ENCODE assay signal across 11 cellular contexts in the genomic region with DNA sequence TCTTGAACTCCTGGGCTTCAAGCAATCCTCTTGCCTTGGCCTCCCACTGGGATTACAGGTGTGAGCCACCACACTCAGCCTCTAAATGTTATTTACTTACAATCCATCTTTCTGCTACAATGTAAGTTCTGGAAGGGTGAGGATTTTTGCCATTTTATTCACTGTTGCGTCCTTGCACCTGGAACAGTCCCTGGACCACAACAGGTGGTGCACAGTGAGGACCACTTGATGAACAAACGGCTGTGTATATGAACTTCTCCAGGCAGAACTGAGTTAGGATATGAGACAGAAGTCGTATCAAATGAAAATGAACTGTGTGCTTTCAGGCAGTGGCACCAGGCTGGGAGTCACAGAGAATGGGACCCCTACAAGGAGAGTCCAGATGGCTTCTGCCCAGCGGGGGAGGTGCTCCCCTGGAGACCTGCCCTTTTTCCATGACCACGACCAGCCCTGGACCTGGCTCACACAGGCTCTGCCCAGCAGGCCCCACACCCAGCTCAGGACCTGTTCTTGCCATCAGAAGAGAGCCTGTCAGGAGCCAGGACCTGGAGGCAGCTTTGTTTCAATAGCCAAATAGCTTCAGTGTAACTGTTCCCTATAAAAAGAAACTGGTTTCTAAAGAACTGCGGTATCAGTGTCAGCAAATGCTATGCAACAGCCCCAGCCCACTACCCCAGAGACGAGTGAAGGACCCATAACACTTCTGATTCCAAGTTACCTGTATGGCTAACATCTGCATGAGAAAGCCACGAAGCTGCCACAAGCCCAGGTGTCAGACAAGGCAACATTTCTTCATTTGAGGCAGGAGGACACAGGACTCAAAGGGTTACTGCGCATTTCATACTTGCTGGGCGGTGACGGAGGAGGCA.
DNase-seq lines count a peak whose midpoint lies in the region; ATAC-seq, FAIRE-seq and TF ChIP-seq lines count a peak whose summit lies in the region.
"Had no signal": no experiment of that assay in that cellular context is flagged by ENCODE, and none has a peak within 500 bp of the region (broad histone marks: within the 10 kb centered on the region; RNA-seq: fewer than 3 reads in every experiment).

No MANE protein-coding gene starts in this region.

- DNase-seq in stimulated activated naive CD8-positive, alpha-beta T cell treated with anti-CD3 and anti-CD28 coated beads, Interleukin-15, amount 100 ng/mL, for 72 hours: no peak
- DNase-seq in endothelial cell of umbilical vein (ENCODE audit: low read depth, low spot score) (no peak), myocyte (ENCODE audit: low read depth) (peak; percentile 37), HT-29 (ENCODE audit: low spot score) (no peak), GM19238 (ENCODE audit: insufficient read length, low spot score) (no peak)
- DNase-seq in stimulated activated CD4-positive, alpha-beta T cell treated with anti-CD3 and anti-CD28 coated beads, Interleukin-2, amount 100 ng/mL, for 24 hours: no peak
- DNase-seq in NK-92 treated with Interleukin-12 subunit alpha and Interleukin-12 subunit beta, amount 100 ng/mL, for 24 hours (lab: John Stamatoyannopoulos, UW): no peak
- DNase-seq: naive thymus-derived CD4-positive, alpha-beta T cell; stimulated activated CD4-positive, alpha-beta T cell treated with anti-CD3 and anti-CD28 coated beads, Interleukin-4, amount 100 ng/mL, for 1 hour had no signal

- no peak overlapping the region for H3K4me3 ChIP-seq in endothelial cell of umbilical vein (replicated peaks in 1 of 3; ENCODE audit: insufficient read depth in 1 of 3, low read depth in 1 of 3, low read length in 3 of 3)
- H3K4me3 ChIP-seq: uterus had no signal

- peaks cover 27% of the 10 kb centered on the region for H3K4me1 Mint-ChIP-seq in stimulated activated naive CD8-positive, alpha-beta T cell treated with anti-CD3 and anti-CD28 coated beads, Interleukin-15, Interleukin-2, amounts not matched to agents 100 ng/mL and 50 ng/mL, for 24 hours (ENCODE audit: low read depth)
- H3K4me1 Mint-ChIP-seq in stimulated activated naive CD8-positive, alpha-beta T cell treated with anti-CD3 and anti-CD28 coated beads, Interleukin-15, amount 100 ng/mL, for 72 hours: peaks cover 19% of the 10 kb centered on the region

- ATAC-seq in stimulated activated naive CD8-positive, alpha-beta T cell treated with anti-CD3 and anti-CD28 coated beads, Interleukin-15, amount 100 ng/mL, for 72 hours: no peak
- ATAC-seq: naive thymus-derived CD4-positive, alpha-beta T cell had no signal

- H3K27me3 ChIP-seq in endothelial cell of umbilical vein (ENCODE audit: control insufficient read depth in 2 of 2, insufficient read depth in 2 of 2, low read length in 2 of 2): no peaks in the 10 kb centered on the region
- H3K27me3 ChIP-seq: uterus had no signal

- no peaks in the 10 kb centered on the region for H3K9me3 ChIP-seq in endothelial cell of umbilical vein (replicated peaks; ENCODE audit: control insufficient read depth, insufficient read depth, low read length)
- H3K9me3 ChIP-seq: uterus had no signal

- H4K20me1 ChIP-seq in endothelial cell of umbilical vein (replicated peaks; ENCODE audit: control insufficient read depth, extremely low read depth, insufficient read depth, low read length): no peaks in the 10 kb centered on the region

- CTCF ChIA-PET in endothelial cell of umbilical vein (lab: Charles Lee): interaction anchor here (1.1 to 2.0 kb wide), 5 partner anchors 9 to 156 kb away, joined by 3 to 10 read pairs (median 7); no protein-coding TSS in a partner anchor

- no peaks in the 10 kb centered on the region for H3K36me3 Mint-ChIP-seq in stimulated activated naive CD8-positive, alpha-beta T cell treated with anti-CD3 and anti-CD28 coated beads, Interleukin-15, Interleukin-2, amounts not matched to agents 100 ng/mL and 50 ng/mL, for 24 hours (ENCODE audit: low read depth)
- H3K36me3 Mint-ChIP-seq: naive thymus-derived CD4-positive, alpha-beta T cell had no signal

- H3K4me1 ChIP-seq in endothelial cell of umbilical vein (ENCODE audit: control insufficient read depth, extremely low read depth, insufficient read depth, low read length): peaks cover 22% of the 10 kb centered on the region

- BruUV-seq in endothelial cell of umbilical vein (replicated peaks; lab: Mats Ljungman, UMichigan): no TSS peak

- no peak for TF ChIP-seq CTCF in endothelial cell of umbilical vein (IDR thresholded peaks at IDR 0.05; ENCODE audit: extremely low read depth in 1 of 2, insufficient read depth in 1 of 2, low read depth in 1 of 2, low read length in 2 of 2)

- no peak overlapping the region for H3K4me3 Mint-ChIP-seq in stimulated activated naive CD8-positive, alpha-beta T cell treated with anti-CD3 and anti-CD28 coated beads, Interleukin-15, Interleukin-2, amounts not matched to agents 100 ng/mL and 50 ng/mL, for 24 hours
- no peak overlapping the region for H3K4me3 Mint-ChIP-seq in stimulated activated naive CD8-positive, alpha-beta T cell treated with anti-CD3 and anti-CD28 coated beads, Interleukin-15, amount 100 ng/mL, for 72 hours

- no peak for TF ChIP-seq POLR2A in endothelial cell of umbilical vein (IDR thresholded peaks at IDR 0.05; ENCODE audit: low read depth, low read length)

- no peak overlapping the region for H3K4me2 ChIP-seq in endothelial cell of umbilical vein (ENCODE audit: insufficient read depth, low read length)

- no peaks in the 10 kb centered on the region for H3K27me3 Mint-ChIP-seq in stimulated activated naive CD8-positive, alpha-beta T cell treated with anti-CD3 and anti-CD28 coated beads, Interleukin-15, Interleukin-2, amounts not matched to agents 100 ng/mL and 50 ng/mL, for 24 hours
- H3K27me3 Mint-ChIP-seq in stimulated activated naive CD8-positive, alpha-beta T cell treated with anti-CD3 and anti-CD28 coated beads, Interleukin-15, amount 100 ng/mL, for 72 hours: no peaks in the 10 kb centered on the region
- H3K27me3 Mint-ChIP-seq: naive thymus-derived CD4-positive, alpha-beta T cell had no signal

- H3K9me1 ChIP-seq in endothelial cell of umbilical vein (replicated peaks; ENCODE audit: control insufficient read depth, extremely low read depth, insufficient read depth, low read length): no peaks in the 10 kb centered on the region

- intact Hi-C loops in endothelial cell of umbilical vein (cut with micrococcal nuclease): loop anchor here (5.0 kb wide), 1 partner anchor 43 kb away; no protein-coding TSS in a partner anchor

- POLR2A ChIA-PET in endothelial cell of umbilical vein (lab: Charles Lee): interaction anchor here (0.6 kb wide), 1 partner anchor 82 kb away, joined by 5 read pairs; no protein-coding TSS in a partner anchor

- H3K9ac ChIP-seq in endothelial cell of umbilical vein (replicated peaks; ENCODE audit: extremely low read depth, insufficient read depth, low read length): no peak overlapping the region

- dilution Hi-C loops in endothelial cell of umbilical vein (cut with MboI; ENCODE audit: extremely low pct_ligation_motif_present, low sequenced_read_pairs): no loop called here

- H3K79me2 ChIP-seq in endothelial cell of umbilical vein (ENCODE audit: control insufficient read depth, insufficient read depth, low read length): peaks cover 61% of the 10 kb centered on the region

- H3K9me3 Mint-ChIP-seq in stimulated activated naive CD8-positive, alpha-beta T cell treated with anti-CD3 and anti-CD28 coated beads, Interleukin-15, Interleukin-2, amounts not matched to agents 100 ng/mL and 50 ng/mL, for 24 hours: no peaks in the 10 kb centered on the region
- H3K9me3 Mint-ChIP-seq in stimulated activated naive CD8-positive, alpha-beta T cell treated with anti-CD3 and anti-CD28 coated beads, Interleukin-15, amount 100 ng/mL, for 72 hours: no peaks in the 10 kb centered on the region
- H3K9me3 Mint-ChIP-seq: naive thymus-derived CD4-positive, alpha-beta T cell had no signal

- H3K27ac ChIP-seq in endothelial cell of umbilical vein (ENCODE audit: insufficient read depth, low read depth, low read length): no peak overlapping the region

- H3K27ac Mint-ChIP-seq in stimulated activated naive CD8-positive, alpha-beta T cell treated with anti-CD3 and anti-CD28 coated beads, Interleukin-15, Interleukin-2, amounts not matched to agents 100 ng/mL and 50 ng/mL, for 24 hours: peak overlapping the region; percentile 32
- no peak overlapping the region for H3K27ac Mint-ChIP-seq in stimulated activated naive CD8-positive, alpha-beta T cell treated with anti-CD3 and anti-CD28 coated beads, Interleukin-15, amount 100 ng/mL, for 72 hours

- H2AFZ ChIP-seq in endothelial cell of umbilical vein (ENCODE audit: low read depth, low read length): no peak overlapping the region

- H3K36me3 ChIP-seq in endothelial cell of umbilical vein (ENCODE audit: control insufficient read depth in 2 of 2, extremely low read depth in 1 of 2, insufficient read depth in 2 of 2, low read length in 2 of 2): no peaks in the 10 kb centered on the region
- H3K36me3 ChIP-seq: uterus had no signal

- FAIRE-seq in endothelial cell of umbilical vein (lab: Jason Lieb, UNC): peak; percentile 46

TF ChIP-seq in endothelial cell of umbilical vein, 7 proteins besides CTCF, POLR2A, EP300 and RAD21:
- TF ChIP-seq POLR2AphosphoS5 (IDR thresholded peaks at IDR 0.05; ENCODE audit: insufficient read depth, low read depth, low read length): no peak
- TF ChIP-seq JUN (IDR thresholded peaks at IDR 0.05; ENCODE audit: borderline replicate concordance, insufficient read depth, insufficient read length, low read depth): no peak
- TF ChIP-seq FOS (IDR thresholded peaks at IDR 0.05; ENCODE audit: borderline replicate concordance, insufficient read depth, low read length): no peak
- no peak for TF ChIP-seq EZH2 (IDR thresholded peaks at IDR 0.05; ENCODE audit: borderline replicate concordance, low read depth, low read length, severe bottlenecking)
- TF ChIP-seq MYC (IDR thresholded peaks at IDR 0.05; ENCODE audit: low read depth, low read length): no peak
